In genomic region chr6:108295676-108296075, GRCh38 we compare ENCODE assay signal across 8 cellular contexts. TPM values are rescaled to one million over a fixed set of nuclear protein-coding genes. Genes with fewer than 3 reads are reported as not detected.
DNase-seq lines count a peak whose midpoint lies in the region; ATAC-seq and TF ChIP-seq lines count a peak whose summit lies in the region.

No MANE protein-coding gene starts in this region.

- ATAC-seq in GM21526 (IDR thresholded peaks at IDR 0.05; ENCODE audit: low FRiP score, unreplicated experiment): no peak

- H3K36me3 ChIP-seq in HUES48 (ENCODE audit: control insufficient read depth, insufficient read depth, low read length): no peaks in the 10 kb centered on the region
- H3K36me3 ChIP-seq in breast epithelium: no peaks in the 10 kb centered on the region
- no peaks in the 10 kb centered on the region for H3K36me3 ChIP-seq in muscle layer of colon (ENCODE audit: insufficient read depth, low read length)

- peak overlapping the region; percentile 75 for H3K9ac ChIP-seq in HUES48 (ENCODE audit: low read depth, low read length)
- H3K9ac ChIP-seq in muscle layer of colon (ENCODE audit: low read length): no peak overlapping the region

- H3K4me3 ChIP-seq in AG04450 (ENCODE audit: low read depth, low read length): peak overlapping the region; percentile 98
- H3K4me3 ChIP-seq in HUES48 (ENCODE audit: low read depth, low read length): peak overlapping the region; percentile 72
- H3K4me3 ChIP-seq in breast epithelium: peak overlapping the region; percentile 72 to 93 (median 81)
- peak overlapping the region; percentile 84 to 97 for H3K4me3 ChIP-seq in muscle layer of colon (ENCODE audit: low read depth in 1 of 2, low read length in 2 of 2)

- H3K27ac ChIP-seq in AG04450 (ENCODE audit: low read depth, low read length) (no peak overlapping the region), HUES48 (ENCODE audit: low read depth, low read length) (peak overlapping the region; percentile 93), breast epithelium (peak overlapping the region in 1 of 2 donors; percentile 93), muscle layer of colon (ENCODE audit: low read depth, low read length) (peak overlapping the region; percentile 91)

- intact Hi-C loops in breast epithelium (cut with DNase I; ENCODE audit: low total_unique reads): no loop called here

- POLR2A ChIA-PET in AG04450 (lab: Yijun Ruan, JAX): no interaction called here

- CTCF ChIA-PET in AG04450 (lab: Charles Lee): no interaction called here

- no peak for TF ChIP-seq POLR2A in breast epithelium (IDR thresholded peaks at IDR 0.05)

- H3K9me3 ChIP-seq in AG04450 (ENCODE audit: control insufficient read depth, insufficient read depth, low read length) (no peaks in the 10 kb centered on the region; the same call in 1 of the 2 replicates), HUES48 (ENCODE audit: control insufficient read depth, insufficient read depth, low read length) (no peaks in the 10 kb centered on the region), breast epithelium (no peaks in the 10 kb centered on the region), muscle layer of colon (ENCODE audit: low read length) (no peaks in the 10 kb centered on the region)

- DNase-seq in AG04450 (ENCODE audit: low read depth, low spot score): no peak
- DNase-seq in breast epithelium (ENCODE audit: low spot score in 2 of 2): no peak
- DNase-seq in germinal center (ENCODE audit: low spot score): no peak
- no peak for DNase-seq in GOT3 (lab: John Stamatoyannopoulos, UW)
- DNase-seq in kidney tubule cell (ENCODE audit: low spot score): no peak

- H3K4me1 ChIP-seq in HUES48 (ENCODE audit: control insufficient read depth, insufficient read depth, low read length) (peaks cover 7% of the 10 kb centered on the region), breast epithelium (no peaks in the 10 kb centered on the region), muscle layer of colon (ENCODE audit: insufficient read depth, low read length) (peaks cover 7% of the 10 kb centered on the region)

- TF ChIP-seq CTCF in AG04450 (IDR thresholded peaks at IDR 0.05; ENCODE audit: low read depth, low read length) (no peak), breast epithelium (IDR thresholded peaks at IDR 0.05) (no peak)

- H3K27me3 ChIP-seq in AG04450 (ENCODE audit: control insufficient read depth, insufficient read depth, low read length) (no peaks in the 10 kb centered on the region), HUES48 (ENCODE audit: control insufficient read depth, insufficient read depth, low read length) (no peaks in the 10 kb centered on the region), breast epithelium (no peaks in the 10 kb centered on the region), muscle layer of colon (ENCODE audit: control insufficient read depth in 1 of 2, insufficient read depth in 2 of 2, low read length in 2 of 2) (no peaks in the 10 kb centered on the region)

RNA-seq across cellular contexts. Expression of gene AFG1L, which starts 0.8 kb away (rescaled TPM):
- polyA plus RNA-seq in AG04450 (2011; rRNA removed): 1.9 and 2.3 TPM in 2 replicates
- 4.3 and 5.1 TPM in 2 replicates for polyA minus RNA-seq in AG04450 (2011; rRNA and poly(A)+ RNA removed)
- 1 to 10 TPM; 2.3 to 5.6 (median 4.0) TPM for total RNA-seq in breast epithelium

RNA-seq across cellular contexts. Expression of gene SNX3, which starts 34.8 kb away (rescaled TPM):
- polyA plus RNA-seq in AG04450 (2011; rRNA removed): 291 and 406 TPM in 2 replicates
- polyA minus RNA-seq in AG04450 (2011; rRNA and poly(A)+ RNA removed): 34.5 and 67.0 TPM in 2 replicates
- total RNA-seq in breast epithelium: 100 to 1,000 TPM; 144 to 212 (median 151) TPM
